In genomic region chr2:191043438-191043837, GRCh38 we compare ENCODE assay signal across 16 cellular contexts. TPM values are rescaled to one million over a fixed set of nuclear protein-coding genes. Genes with fewer than 3 reads are reported as not detected.
DNase-seq lines count a peak whose midpoint lies in the region; ATAC-seq and TF ChIP-seq lines count a peak whose summit lies in the region.
"Had no signal": no experiment of that assay in that cellular context is flagged by ENCODE, and none has a peak within 500 bp of the region (broad histone marks: within the 10 kb centered on the region; RNA-seq: fewer than 3 reads in every experiment).

No MANE protein-coding gene starts in this region.

- 64% methylated on average over 3 of the region's 3 CpGs for WGBS in mammary epithelial cell (ENCODE audit: low coverage, missing lambda C conversion rate)

- H3K36me3 ChIP-seq in ACC112 (ENCODE audit: insufficient read depth, low read length) (peaks cover 6% of the 10 kb centered on the region; the same call in 1 of the 2 replicates), mammary epithelial cell (ENCODE audit: insufficient read depth, low read length) (no peaks in the 10 kb centered on the region)
- H3K36me3 ChIP-seq: SJCRH30 had no signal

- CTCF ChIA-PET in mammary epithelial cell (lab: Charles Lee; ENCODE audit: low non-redundant PET), result no interaction called here

- no TSS peak for BruUV-seq in mammary epithelial cell (replicated peaks; lab: Mats Ljungman, UMichigan)

- no peaks in the 10 kb centered on the region for H3K9me3 ChIP-seq in mammary epithelial cell (replicated peaks; ENCODE audit: insufficient read depth, low read length)

- ATAC-seq in left ventricle myocardium superior (no peak), left cardiac atrium (no peak)

- H3K27me3 ChIP-seq in ACC112 (ENCODE audit: insufficient read depth, low read length), result no peaks in the 10 kb centered on the region
- no peaks in the 10 kb centered on the region for H3K27me3 ChIP-seq in mammary epithelial cell (ENCODE audit: insufficient read depth, low read length)
- H3K27me3 ChIP-seq: SJCRH30 had no signal

- in situ Hi-C loops in mammary epithelial cell (cut with MboI; ENCODE audit: low sequenced_read_pairs in 2 of 2) (no loop called here), GM13977 (cut with MboI; ENCODE audit: low pct_unique_long_range_greater_than_20kb, low sequenced_read_pairs, unreplicated experiment) (no loop called here)

- no peak overlapping the region for H3K9ac ChIP-seq in mammary epithelial cell (ENCODE audit: insufficient read depth, low read length)

- H2AFZ ChIP-seq in ACC112 (ENCODE audit: low read length, unreplicated experiment) (no peak overlapping the region), mammary epithelial cell (ENCODE audit: low read depth, low read length) (no peak overlapping the region)

- dilution Hi-C loops in mammary epithelial cell (cut with HindIII; ENCODE audit: low sequenced_read_pairs), result loop anchor here (25.0 kb wide), 1 partner anchor 94 kb away; no protein-coding TSS in a partner anchor

- H3K27ac ChIP-seq in ACC112 (ENCODE audit: low read depth, low read length) (peak overlapping the region; percentile 55), mammary epithelial cell (ENCODE audit: insufficient read depth, low read depth, low read length) (no peak overlapping the region)
- H3K27ac ChIP-seq: SJCRH30 had no signal

- DNase-seq in HS-5 (ENCODE audit: low read depth) (peak; percentile 64), mammary epithelial cell (peak; percentile 12), fibroblast of peridontal ligament (ENCODE audit: extremely low read depth) (peak; percentile 49), left ventricle myocardium superior (no peak), left cardiac atrium (no peak), GM13977 (ENCODE audit: low spot score) (no peak), cardiac septum (ENCODE audit: low spot score) (no peak)
- DNase-seq: Calu3; CD4-positive, CD25-positive, alpha-beta regulatory T cell; GF-D8; MV-4-11; NCI-H1417 treated with DMSO at 0.1 percent for 48 hours; NCI-H2029 treated with DMSO at 0.1 percent for 48 hours; NCI-H510A treated with DMSO at 0.1 percent for 48 hours; SJCRH30 had no signal

- H4K20me1 ChIP-seq in mammary epithelial cell (ENCODE audit: insufficient read depth, low read length), result no peaks in the 10 kb centered on the region

- TF ChIP-seq CTCF in mammary epithelial cell (conservative IDR thresholded peaks at IDR 0.05 in 1 of 2, IDR thresholded peaks at IDR 0.05 in 1 of 2; ENCODE audit: extremely low read depth in 1 of 2, insufficient read depth in 1 of 2, low read depth in 1 of 2, low read length in 2 of 2) (no peak), GM13977 (IDR thresholded peaks at IDR 0.05; ENCODE audit: extremely low read depth, insufficient read depth, missing control alignments) (no peak)

- H3K4me3 ChIP-seq in ACC112 (ENCODE audit: low read depth, low read length), result no peak overlapping the region
- H3K4me3 ChIP-seq in mammary epithelial cell (replicated peaks in 1 of 3; ENCODE audit: insufficient read depth in 1 of 3, low read depth in 2 of 3, low read length in 3 of 3), result no peak overlapping the region
- H3K4me3 ChIP-seq: SJCRH30 had no signal

- intact Hi-C loops in mammary epithelial cell (cut with micrococcal nuclease) (no loop called here), left ventricle myocardium superior (cut with micrococcal nuclease) (no loop called here), left cardiac atrium (cut with DNase I) (no loop called here), cardiac septum (cut with DNase I) (no loop called here)

- H3K4me2 ChIP-seq in mammary epithelial cell (ENCODE audit: insufficient read depth, low read depth, low read length), result no peak overlapping the region

- H3K79me2 ChIP-seq in ACC112 (ENCODE audit: control insufficient read depth, insufficient read depth, low read length, unreplicated experiment) (no peaks in the 10 kb centered on the region), mammary epithelial cell (ENCODE audit: insufficient read depth, low read length) (no peaks in the 10 kb centered on the region)

- peaks cover 42% of the 10 kb centered on the region for H3K4me1 ChIP-seq in ACC112 (ENCODE audit: control insufficient read depth, insufficient read depth, low read length, unreplicated experiment)
- H3K4me1 ChIP-seq in mammary epithelial cell (ENCODE audit: insufficient read depth, low read length), result peaks cover 14% of the 10 kb centered on the region
- H3K4me1 ChIP-seq: SJCRH30 had no signal

RNA-seq across cellular contexts. Expression of gene STAT1, which starts 29.5 kb away (rescaled TPM):
- 10 to 100 TPM; 56.2 to 56.5 TPM for total RNA-seq in mammary epithelial cell
- polyA plus RNA-seq in mammary epithelial cell, result 31.9 TPM
- 69.8 TPM for polyA minus RNA-seq in mammary epithelial cell
- total RNA-seq in left ventricle myocardium superior, result 38.3 TPM
- 10 to 100 TPM; 37.3 to 76.7 TPM for total RNA-seq in left cardiac atrium
- total RNA-seq in cardiac septum, result 53.2 TPM

Comparison
In these comparisons a context has a peak if more than half of its experiments do, and no peak if none do; other contexts are left out.
1. DNase-seq: peak in HS-5 (single experiment), mammary epithelial cell (single experiment) and fibroblast of peridontal ligament (single experiment); none in left ventricle myocardium superior (single experiment), left cardiac atrium (single experiment), GM13977 (single experiment) and cardiac septum (single experiment).